Comparison of ENCODE assay signal across 18 cellular contexts in the genomic region with DNA sequence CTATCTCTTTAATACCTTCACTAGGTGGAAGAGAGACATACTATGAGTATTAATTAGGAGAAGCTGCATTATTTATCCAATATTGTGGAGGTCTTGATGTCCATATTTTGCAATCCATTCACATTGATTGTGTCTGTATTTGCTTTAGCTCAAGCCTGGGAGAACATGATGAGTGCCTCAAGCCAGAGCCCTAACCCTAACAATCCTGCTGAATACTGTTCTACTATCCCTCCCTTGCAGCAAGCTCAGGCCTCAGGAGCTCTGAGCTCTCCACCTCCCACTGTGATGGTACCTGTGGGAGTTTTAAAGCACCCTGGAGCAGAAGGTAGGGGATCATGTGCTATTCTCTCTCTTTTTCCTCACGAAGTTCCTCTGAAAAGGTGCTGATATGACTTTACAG.
"Had no signal": no experiment of that assay in that cellular context is flagged by ENCODE, and none has a peak within 500 bp of the region (broad histone marks: within the 10 kb centered on the region; RNA-seq: fewer than 3 reads in every experiment).

No MANE protein-coding gene starts in this region.

- H3K36me3 ChIP-seq: SJSA1 had no signal

- H3K4me3 ChIP-seq: SJSA1, SK-N-MC had no signal

- DNase-seq: Kasumi-1, MM.1S, NCI-H1105, NCI-H1417, NCI-H1436 treated with DMSO at 0.1 percent for 48 hours, NCI-H1694, NCI-H187 treated with DMSO at 0.1 percent for 48 hours, NCI-H2081, NCI-H2107, NCI-H2227 treated with DMSO at 0.1 percent for 48 hours, NCI-H524, NCI-H526 treated with DMSO at 0.1 percent for 48 hours, NCI-H774, Right ventricle myocardium superior, RPMI8226, SIG-M5 had no signal

- H3K27me3 ChIP-seq: SJSA1 had no signal
